ENCODE assay signal across 1 cellular context in the genomic region with DNA sequence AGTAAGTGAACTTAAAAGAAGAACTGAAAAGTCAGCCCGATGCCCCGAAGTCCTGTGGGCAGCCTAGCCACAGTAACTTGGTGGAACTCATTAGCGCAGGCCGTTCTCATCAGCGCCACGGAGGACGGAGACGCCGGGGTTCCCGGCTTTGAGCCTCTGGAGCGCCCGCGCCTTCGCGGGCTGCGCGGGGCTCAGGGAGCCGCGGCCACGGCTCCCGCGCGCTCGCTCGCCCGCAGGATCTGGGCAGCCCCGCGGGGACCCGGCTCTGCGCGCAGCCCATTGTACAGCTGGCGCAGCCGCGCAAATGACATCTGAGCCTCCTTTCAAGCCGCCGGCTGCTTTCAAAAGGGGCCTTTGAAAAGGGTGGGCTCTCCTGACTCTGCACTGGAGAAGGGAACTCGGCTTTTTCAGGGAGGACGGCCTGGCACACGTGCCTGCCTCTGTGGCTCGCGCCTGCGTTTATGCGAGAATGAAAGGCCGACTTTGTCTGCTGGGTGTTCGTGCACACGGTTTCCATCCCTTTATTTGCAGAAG.
TF ChIP-seq lines count a peak whose summit lies in the region.

No MANE protein-coding gene starts in this region.

TF ChIP-seq in HepG2, 621 proteins besides CTCF, POLR2A, EP300 and RAD21:
- TF ChIP-seq, protein P1, sequence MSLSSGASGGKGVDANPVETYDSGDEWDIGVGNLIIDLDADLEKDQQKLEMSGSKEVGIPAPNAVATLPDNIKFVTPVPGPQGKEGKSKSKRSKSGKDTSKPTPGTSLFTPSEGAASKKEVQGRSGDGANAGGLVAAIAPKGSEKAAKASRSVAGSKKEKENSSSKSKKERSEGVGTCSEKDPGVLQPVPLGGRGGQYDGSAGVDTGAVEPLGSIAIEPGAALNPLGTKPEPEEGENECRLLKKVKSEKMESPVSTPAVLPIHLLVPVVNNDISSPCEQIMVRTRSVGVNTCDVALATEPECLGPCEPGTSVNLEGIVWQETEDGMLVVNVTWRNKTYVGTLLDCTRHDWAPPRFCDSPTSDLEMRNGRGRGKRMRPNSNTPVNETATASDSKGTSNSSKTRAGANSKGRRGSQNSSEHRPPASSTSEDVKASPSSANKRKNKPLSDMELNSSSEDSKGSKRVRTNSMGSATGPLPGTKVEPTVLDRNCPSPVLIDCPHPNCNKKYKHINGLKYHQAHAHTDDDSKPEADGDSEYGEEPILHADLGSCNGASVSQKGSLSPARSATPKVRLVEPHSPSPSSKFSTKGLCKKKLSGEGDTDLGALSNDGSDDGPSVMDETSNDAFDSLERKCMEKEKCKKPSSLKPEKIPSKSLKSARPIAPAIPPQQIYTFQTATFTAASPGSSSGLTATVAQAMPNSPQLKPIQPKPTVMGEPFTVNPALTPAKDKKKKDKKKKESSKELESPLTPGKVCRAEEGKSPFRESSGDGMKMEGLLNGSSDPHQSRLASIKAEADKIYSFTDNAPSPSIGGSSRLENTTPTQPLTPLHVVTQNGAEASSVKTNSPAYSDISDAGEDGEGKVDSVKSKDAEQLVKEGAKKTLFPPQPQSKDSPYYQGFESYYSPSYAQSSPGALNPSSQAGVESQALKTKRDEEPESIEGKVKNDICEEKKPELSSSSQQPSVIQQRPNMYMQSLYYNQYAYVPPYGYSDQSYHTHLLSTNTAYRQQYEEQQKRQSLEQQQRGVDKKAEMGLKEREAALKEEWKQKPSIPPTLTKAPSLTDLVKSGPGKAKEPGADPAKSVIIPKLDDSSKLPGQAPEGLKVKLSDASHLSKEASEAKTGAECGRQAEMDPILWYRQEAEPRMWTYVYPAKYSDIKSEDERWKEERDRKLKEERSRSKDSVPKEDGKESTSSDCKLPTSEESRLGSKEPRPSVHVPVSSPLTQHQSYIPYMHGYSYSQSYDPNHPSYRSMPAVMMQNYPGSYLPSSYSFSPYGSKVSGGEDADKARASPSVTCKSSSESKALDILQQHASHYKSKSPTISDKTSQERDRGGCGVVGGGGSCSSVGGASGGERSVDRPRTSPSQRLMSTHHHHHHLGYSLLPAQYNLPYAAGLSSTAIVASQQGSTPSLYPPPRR (CRISPR knock-in tag; IDR thresholded peaks at IDR 0.05; ENCODE audit: borderline replicate concordance), result no peak
- no peak for TF ChIP-seq PCBP1 (IDR thresholded peaks at IDR 0.05; ENCODE audit: borderline replicate concordance, low read depth, low read length)
- TF ChIP-seq ZNF841 (CRISPR knock-in tag; IDR thresholded peaks at IDR 0.05; ENCODE audit: borderline replicate concordance), result no peak
- TF ChIP-seq AKAP8 (CRISPR knock-in tag; IDR thresholded peaks at IDR 0.05), result no peak
- no peak for TF ChIP-seq GPN1 (CRISPR knock-in tag; IDR thresholded peaks at IDR 0.05; ENCODE audit: borderline replicate concordance)
- TF ChIP-seq, protein P2, sequence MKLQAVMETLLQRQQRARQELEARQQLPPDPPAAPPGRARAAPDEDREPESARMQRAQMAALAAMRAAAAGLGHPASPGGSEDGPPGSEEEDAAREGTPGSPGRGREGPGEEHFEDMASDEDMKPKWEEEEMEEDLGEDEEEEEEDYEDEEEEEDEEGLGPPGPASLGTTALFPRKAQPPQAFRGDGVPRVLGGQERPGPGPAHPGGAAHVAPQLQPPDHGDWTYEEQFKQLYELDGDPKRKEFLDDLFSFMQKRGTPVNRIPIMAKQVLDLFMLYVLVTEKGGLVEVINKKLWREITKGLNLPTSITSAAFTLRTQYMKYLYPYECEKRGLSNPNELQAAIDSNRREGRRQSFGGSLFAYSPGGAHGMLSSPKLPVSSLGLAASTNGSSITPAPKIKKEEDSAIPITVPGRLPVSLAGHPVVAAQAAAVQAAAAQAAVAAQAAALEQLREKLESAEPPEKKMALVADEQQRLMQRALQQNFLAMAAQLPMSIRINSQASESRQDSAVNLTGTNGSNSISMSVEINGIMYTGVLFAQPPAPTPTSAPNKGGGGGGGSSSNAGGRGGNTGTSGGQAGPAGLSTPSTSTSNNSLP (IDR thresholded peaks at IDR 0.05; ENCODE audit: low read depth, low read length), result no peak
- no peak for TF ChIP-seq MED13 (CRISPR knock-in tag; IDR thresholded peaks at IDR 0.05)
- no peak for TF ChIP-seq NR2F6 (IDR thresholded peaks at IDR 0.05)
- no peak for TF ChIP-seq NR2F6 (CRISPR knock-in tag; IDR thresholded peaks at IDR 0.05)
- TF ChIP-seq, protein P3, sequence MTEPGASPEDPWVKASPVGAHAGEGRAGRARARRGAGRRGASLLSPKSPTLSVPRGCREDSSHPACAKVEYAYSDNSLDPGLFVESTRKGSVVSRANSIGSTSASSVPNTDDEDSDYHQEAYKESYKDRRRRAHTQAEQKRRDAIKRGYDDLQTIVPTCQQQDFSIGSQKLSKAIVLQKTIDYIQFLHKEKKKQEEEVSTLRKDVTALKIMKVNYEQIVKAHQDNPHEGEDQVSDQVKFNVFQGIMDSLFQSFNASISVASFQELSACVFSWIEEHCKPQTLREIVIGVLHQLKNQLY (CRISPR knock-in tag; IDR thresholded peaks at IDR 0.05), result no peak
- no peak for TF ChIP-seq GATAD1 (CRISPR knock-in tag; IDR thresholded peaks at IDR 0.05)
- TF ChIP-seq, protein P4, sequence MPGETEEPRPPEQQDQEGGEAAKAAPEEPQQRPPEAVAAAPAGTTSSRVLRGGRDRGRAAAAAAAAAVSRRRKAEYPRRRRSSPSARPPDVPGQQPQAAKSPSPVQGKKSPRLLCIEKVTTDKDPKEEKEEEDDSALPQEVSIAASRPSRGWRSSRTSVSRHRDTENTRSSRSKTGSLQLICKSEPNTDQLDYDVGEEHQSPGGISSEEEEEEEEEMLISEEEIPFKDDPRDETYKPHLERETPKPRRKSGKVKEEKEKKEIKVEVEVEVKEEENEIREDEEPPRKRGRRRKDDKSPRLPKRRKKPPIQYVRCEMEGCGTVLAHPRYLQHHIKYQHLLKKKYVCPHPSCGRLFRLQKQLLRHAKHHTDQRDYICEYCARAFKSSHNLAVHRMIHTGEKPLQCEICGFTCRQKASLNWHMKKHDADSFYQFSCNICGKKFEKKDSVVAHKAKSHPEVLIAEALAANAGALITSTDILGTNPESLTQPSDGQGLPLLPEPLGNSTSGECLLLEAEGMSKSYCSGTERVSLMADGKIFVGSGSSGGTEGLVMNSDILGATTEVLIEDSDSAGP (CRISPR knock-in tag; IDR thresholded peaks at IDR 0.05; ENCODE audit: borderline replicate concordance), result no peak
- TF ChIP-seq ZNF354B (CRISPR knock-in tag; IDR thresholded peaks at IDR 0.05), result no peak
- TF ChIP-seq ZNF337 (CRISPR knock-in tag; IDR thresholded peaks at IDR 0.05; ENCODE audit: borderline replicate concordance, low read depth), result no peak
- TF ChIP-seq KLF9 (CRISPR knock-in tag; IDR thresholded peaks at IDR 0.05; ENCODE audit: low read depth), result no peak
- TF ChIP-seq SMYD3 (CRISPR knock-in tag; IDR thresholded peaks at IDR 0.05), result no peak
- TF ChIP-seq TGIF2 (CRISPR knock-in tag; IDR thresholded peaks at IDR 0.05), result no peak
